Comparison of ENCODE assay signal across 24 cellular contexts in genomic region chr2:64434039-64434657, GRCh38.
"Had no signal": no experiment of that assay in that cellular context is flagged by ENCODE, and none has a peak within 500 bp of the region (broad histone marks: within the 10 kb centered on the region; RNA-seq: fewer than 3 reads in every experiment).

No MANE protein-coding gene starts in this region.

- H3K27ac ChIP-seq: coronary artery, esophagus muscularis mucosa, foreskin keratinocyte, gastroesophageal sphincter, heart left ventricle, hepatocyte, left ventricle myocardium inferior, lower lobe of right lung, neutrophil, pancreas, stomach, thyroid gland had no signal

- H3K4me3 ChIP-seq: coronary artery, esophagus muscularis mucosa, gastroesophageal sphincter, heart left ventricle, hepatocyte, left ventricle myocardium inferior, lower lobe of right lung, pancreas, stomach, thyroid gland had no signal

- H2AFZ ChIP-seq: hepatocyte had no signal

- H3K79me2 ChIP-seq: hepatocyte had no signal

- H3K4me2 ChIP-seq: hepatocyte had no signal

- H3K27me3 ChIP-seq: esophagus muscularis mucosa, foreskin keratinocyte, gastroesophageal sphincter, heart left ventricle, neutrophil, pancreas, stomach, thyroid gland had no signal

- ATAC-seq: foreskin keratinocyte; gastroesophageal sphincter; heart left ventricle; lower lobe of right lung; natural killer cell; pancreas; sciatic nerve; stimulated activated effector memory CD8-positive, alpha-beta T cell treated with anti-CD3 and anti-CD28 coated beads, Interleukin-12 subunit alpha, Interleukin-12 subunit beta, amount 100 ng/mL, for 72 hours had no signal

- FAIRE-seq: endothelial cell of umbilical vein had no signal

- H3K9me3 ChIP-seq: esophagus muscularis mucosa, gastroesophageal sphincter, heart left ventricle, left ventricle myocardium inferior, lower lobe of right lung, neutrophil, pancreas, stomach, thyroid gland had no signal

- H3K36me3 ChIP-seq: esophagus muscularis mucosa, gastroesophageal sphincter, heart left ventricle, left ventricle myocardium inferior, lower lobe of right lung, neutrophil, pancreas, stomach, thyroid gland had no signal

- DNase-seq: dermis blood vessel endothelial cell; effector memory CD4-positive, alpha-beta T cell; foreskin keratinocyte; heart left ventricle; kidney; left ventricle myocardium inferior; lower lobe of right lung; natural killer cell; pancreas; retina; stimulated activated CD4-positive, alpha-beta T cell treated with anti-CD3 and anti-CD28 coated beads, Interleukin-2, amount 100 ng/mL, for 24 hours; stimulated activated CD4-positive, alpha-beta T cell treated with anti-CD3 and anti-CD28 coated beads, Interleukin-4, amount 100 ng/mL, for 24 hours; stimulated activated naive CD4-positive, alpha-beta T cell treated with Interleukin-2 at 50 U/mL for 16 hours; stomach; thyroid gland; trophoblast cell had no signal

- H3K4me1 ChIP-seq: esophagus muscularis mucosa, foreskin keratinocyte, gastroesophageal sphincter, heart left ventricle, left ventricle myocardium inferior, stomach had no signal
